ENCODE assay signal across 27 cellular contexts in the genomic region with DNA sequence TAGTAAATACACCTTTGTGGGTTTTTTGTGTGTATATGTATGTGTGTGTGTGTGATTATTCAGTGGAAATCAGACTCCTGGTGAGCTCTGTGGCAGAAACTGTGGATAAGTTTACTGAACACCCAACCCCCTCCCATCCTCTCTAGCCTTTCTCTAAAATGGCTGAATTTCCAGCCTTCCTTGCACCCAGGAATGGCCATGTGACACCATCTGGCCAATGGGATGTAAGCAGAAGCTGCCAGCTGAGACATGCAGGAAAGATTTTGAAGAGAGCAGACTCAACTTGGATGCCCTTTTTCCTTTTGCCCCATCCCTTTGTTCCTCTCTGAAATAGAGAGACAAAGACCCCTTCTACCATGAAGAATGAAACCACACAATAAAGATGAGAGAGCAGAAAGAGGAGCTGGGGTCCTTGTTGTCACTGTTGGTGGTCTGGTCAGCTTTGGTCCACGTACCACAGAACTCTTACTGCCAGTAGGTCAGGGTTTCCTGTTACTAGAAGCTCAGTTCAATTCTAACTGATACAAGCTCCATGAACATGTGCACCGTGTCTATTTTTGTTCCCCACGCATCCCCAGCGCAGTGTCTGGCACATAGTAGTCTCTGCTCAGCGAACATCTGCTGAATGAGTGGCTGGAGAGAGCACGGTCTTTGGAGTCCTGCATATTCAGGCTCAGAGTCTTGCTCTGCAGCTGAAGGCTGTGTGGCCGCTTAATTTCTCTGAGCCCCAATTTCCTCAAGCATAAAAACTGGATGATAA. TPM values are rescaled to one million over a fixed set of nuclear protein-coding genes. Genes with fewer than 3 reads are reported as not detected.
"Had no signal": no experiment of that assay in that cellular context is flagged by ENCODE, and none has a peak within 500 bp of the region (broad histone marks: within the 10 kb centered on the region; RNA-seq: fewer than 3 reads in every experiment).

No MANE protein-coding gene starts in this region.

- H3K9me3 Mint-ChIP-seq: activated naive CD4-positive, alpha-beta T cell treated with anti-CD3 and anti-CD28 coated beads, Interleukin-2, amount 50 U/mL, for 72 hours; activated naive CD8-positive, alpha-beta T cell treated with anti-CD3 and anti-CD28 coated beads, Interleukin-2, amount 50 U/mL, for 24 hours; activated T-cell treated with anti-CD3 and anti-CD28 coated beads, Interleukin-2, amount 50 U/mL, for 24 hours; T-helper 2 cell treated with Interferon-gamma antibody and Interleukin-4, amounts not matched to agents 5 μg/mL and 100 μg/mL, for 36 hours had no signal

- H3K4me3 ChIP-seq: ascending aorta, body of pancreas, cardiac muscle cell, Peyer's patch, SJCRH30 had no signal

- ATAC-seq: activated CD8-positive, alpha-beta memory T cell treated with anti-CD3 and anti-CD28 coated beads, Interleukin-2, amount 10 ng/mL, durations not matched to agents 7 days and 5 days; activated naive CD4-positive, alpha-beta T cell treated with anti-CD3 and anti-CD28 coated beads, Interleukin-2, amount 50 U/mL, for 72 hours; activated naive CD8-positive, alpha-beta T cell treated with anti-CD3 and anti-CD28 coated beads, Interleukin-2, amount 50 U/mL, for 24 hours; body of pancreas had no signal

- H3K27me3 ChIP-seq: ascending aorta, body of pancreas, cardiac muscle cell, Peyer's patch, SJCRH30 had no signal

- H3K9me3 ChIP-seq: ascending aorta, body of pancreas, Peyer's patch, SJCRH30, SK-N-SH had no signal

- H3K4me2 ChIP-seq: SK-N-SH had no signal

- H3K9me2 ChIP-seq: SK-N-SH had no signal

- H3K36me3 ChIP-seq: ascending aorta, cardiac muscle cell, Peyer's patch, SJCRH30 had no signal

- H3K4me1 Mint-ChIP-seq: activated CD8-positive, alpha-beta memory T cell treated with anti-CD3 and anti-CD28 coated beads, Interleukin-2, amount 10 ng/mL, durations not matched to agents 7 days and 5 days; activated naive CD8-positive, alpha-beta T cell treated with anti-CD3 and anti-CD28 coated beads, Interleukin-2, amount 50 U/mL, for 24 hours had no signal

- H3K36me3 Mint-ChIP-seq: activated CD8-positive, alpha-beta memory T cell treated with anti-CD3 and anti-CD28 coated beads, Interleukin-2, amount 10 ng/mL, durations not matched to agents 7 days and 5 days; activated naive CD4-positive, alpha-beta T cell treated with anti-CD3 and anti-CD28 coated beads, Interleukin-2, amount 50 U/mL, for 72 hours had no signal

- H3K27me3 Mint-ChIP-seq: activated CD8-positive, alpha-beta memory T cell treated with anti-CD3 and anti-CD28 coated beads, Interleukin-2, amount 10 ng/mL, durations not matched to agents 7 days and 5 days had no signal

- H3K4me1 ChIP-seq: ascending aorta, body of pancreas, Peyer's patch, SJCRH30 had no signal

- H3K4me3 Mint-ChIP-seq: activated CD8-positive, alpha-beta memory T cell treated with anti-CD3 and anti-CD28 coated beads, Interleukin-2, amount 10 ng/mL, durations not matched to agents 7 days and 5 days; activated naive CD8-positive, alpha-beta T cell treated with anti-CD3 and anti-CD28 coated beads, Interleukin-2, amount 50 U/mL, for 24 hours; activated T-cell treated with anti-CD3 and anti-CD28 coated beads, Interleukin-2, amount 50 U/mL, for 24 hours; T-helper 2 cell treated with Interferon-gamma antibody and Interleukin-4, amounts not matched to agents 5 μg/mL and 100 μg/mL, for 36 hours had no signal

- H3K27ac Mint-ChIP-seq: activated CD8-positive, alpha-beta memory T cell treated with anti-CD3 and anti-CD28 coated beads, Interleukin-2, amount 10 ng/mL, durations not matched to agents 7 days and 5 days; activated naive CD4-positive, alpha-beta T cell treated with anti-CD3 and anti-CD28 coated beads, Interleukin-2, amount 50 U/mL, for 72 hours; activated naive CD8-positive, alpha-beta T cell treated with anti-CD3 and anti-CD28 coated beads, Interleukin-2, amount 50 U/mL, for 24 hours; activated T-cell treated with anti-CD3 and anti-CD28 coated beads, Interleukin-2, amount 50 U/mL, for 24 hours; T-helper 2 cell treated with Interferon-gamma antibody and Interleukin-4, amounts not matched to agents 5 μg/mL and 100 μg/mL, for 36 hours had no signal

- DNase-seq: activated CD4-positive, alpha-beta T cell treated with anti-CD3 and anti-CD28 coated beads for 48 hours; activated CD4-positive, alpha-beta T cell treated with anti-CD3 and anti-CD28 coated beads, Interleukin-2, amount 50 U/mL, for 4 hours; activated CD4-positive, CD25-positive, alpha-beta regulatory T cell treated with anti-CD3 and anti-CD28 coated beads, Interleukin-2, amount 50 U/mL, for 72 hours; activated CD8-positive, alpha-beta memory T cell treated with anti-CD3 and anti-CD28 coated beads, Interleukin-2, amount 10 ng/mL, durations not matched to agents 7 days and 5 days; activated effector memory CD4-positive, alpha-beta T cell treated with anti-CD3 and anti-CD28 coated beads, Interleukin-2, amount 50 U/mL, for 16 hours; activated naive CD4-positive, alpha-beta T cell treated with Interleukin-2 at 50 U/mL for 16 hours; activated naive CD8-positive, alpha-beta T cell treated with anti-CD3 and anti-CD28 coated beads, Interleukin-2, amount 50 U/mL, for 24 hours; activated T-cell treated with anti-CD3 and anti-CD28 coated beads, Interleukin-2, amount 50 U/mL, for 24 hours; amniotic stem cell; body of pancreas; Karpas-422; MM.1S; NCI-H1105; NCI-H1436; NCI-H187; NCI-H2081; NCI-H524; Peyer's patch; Right ventricle myocardium superior; SJCRH30; SK-N-SH had no signal

- H3K27ac ChIP-seq: ascending aorta, body of pancreas, cardiac muscle cell, Peyer's patch, RWPE1, SJCRH30 had no signal

RNA-seq across cellular contexts. Expression of a gene that starts 57.5 kb away (rescaled TPM):
- total RNA-seq: activated CD8-positive, alpha-beta memory T cell treated with anti-CD3 and anti-CD28 coated beads, Interleukin-2, amount 10 ng/mL, durations not matched to agents 7 days and 5 days; ascending aorta; T-helper 1 cell treated with Interleukin-12 subunit alpha and Interleukin-12 subunit beta and Interleukin-4 antibody, amounts not matched to agents 30 ng/mL and 1 ng/mL, for 36 hours had no signal
- polyA plus RNA-seq: cardiac muscle cell had no signal
